ENCODE assay signal across 20 cellular contexts in genomic region chr2:14751581-14751980, GRCh38.
DNase-seq lines count a peak whose midpoint lies in the region; ATAC-seq and TF ChIP-seq lines count a peak whose summit lies in the region.
"Had no signal": no experiment of that assay in that cellular context is flagged by ENCODE, and none has a peak within 500 bp of the region (broad histone marks: within the 10 kb centered on the region; RNA-seq: fewer than 3 reads in every experiment).

No MANE protein-coding gene starts in this region.

- no peaks in the 10 kb centered on the region for H3K9me3 Mint-ChIP-seq in MCF 10A (ENCODE audit: unreplicated experiment)
- H3K9me3 Mint-ChIP-seq: nephron had no signal

- no peak for TF ChIP-seq POLR2A in breast epithelium (IDR thresholded peaks at IDR 0.05)

- POLR2A ChIA-PET in MCF 10A (lab: Yijun Ruan, JAX) = interaction anchor here (0.8 to 1.0 kb wide), 2 partner anchors 73 to 115 kb away, joined by 3 read pairs; no protein-coding TSS in a partner anchor

- H3K27ac Mint-ChIP-seq in MCF 10A (ENCODE audit: low read depth, unreplicated experiment) = no peak overlapping the region
- H3K27ac Mint-ChIP-seq: activated T-cell treated with anti-CD3 and anti-CD28 coated beads, Interleukin-2, amount 50 U/mL, for 24 hours; nephron had no signal

- no peaks in the 10 kb centered on the region for H3K36me3 ChIP-seq in breast epithelium
- H3K36me3 ChIP-seq: heart left ventricle, upper lobe of right lung had no signal

- H3K4me1 Mint-ChIP-seq in MCF 10A (ENCODE audit: insufficient read depth, unreplicated experiment) = peaks cover 7% of the 10 kb centered on the region
- H3K4me1 Mint-ChIP-seq: nephron had no signal

- H3K4me1 ChIP-seq in breast epithelium = no peaks in the 10 kb centered on the region
- H3K4me1 ChIP-seq: heart left ventricle, upper lobe of right lung had no signal

- intact Hi-C loops in MCF 10A (cut with micrococcal nuclease) (no loop called here), breast epithelium (cut with DNase I; ENCODE audit: low total_unique reads) (no loop called here), head of caudate nucleus (cut with DNase I) (no loop called here)

- no peaks in the 10 kb centered on the region for H3K27me3 ChIP-seq in breast epithelium
- H3K27me3 ChIP-seq: heart left ventricle, upper lobe of right lung had no signal

- H3K27me3 Mint-ChIP-seq in MCF 10A (ENCODE audit: insufficient read depth, unreplicated experiment) = no peaks in the 10 kb centered on the region
- H3K27me3 Mint-ChIP-seq: activated T-cell treated with anti-CD3 and anti-CD28 coated beads, Interleukin-2, amount 50 U/mL, for 24 hours had no signal

- DNase-seq in MCF 10A (ENCODE audit: unreplicated experiment) (peak; percentile 81), breast epithelium (ENCODE audit: low spot score in 2 of 2) (no peak), NCI-H345 treated with DMSO at 0.1 percent for 48 hours (lab: John Stamatoyannopoulos, UW; ENCODE audit: unreplicated experiment) (peak; percentile 77), SHP77 treated with DMSO at 0.1 percent for 48 hours (lab: John Stamatoyannopoulos, UW) (peak; percentile 86), head of caudate nucleus (no peak), HCEC 1CT (no peak), GM10266 (ENCODE audit: extremely low spot score) (no peak)
- DNase-seq: activated naive CD4-positive, alpha-beta T cell; activated T-cell treated with anti-CD3 and anti-CD28 coated beads, Interleukin-2, amount 50 U/mL, for 24 hours; cortex of kidney; GOT3; heart left ventricle; left ventricle myocardium superior; NCI-H1694; NCI-H524; upper lobe of right lung had no signal

- no peak overlapping the region for H3K27ac ChIP-seq in breast epithelium
- H3K27ac ChIP-seq: heart left ventricle, upper lobe of right lung had no signal

- no TSS peak for BruUV-seq in MCF 10A (replicated peaks; lab: Mats Ljungman, UMichigan)

- no peaks in the 10 kb centered on the region for H3K36me3 Mint-ChIP-seq in MCF 10A (ENCODE audit: insufficient read depth, unreplicated experiment)

- H3K9me3 ChIP-seq in breast epithelium = no peaks in the 10 kb centered on the region
- H3K9me3 ChIP-seq: upper lobe of right lung had no signal

- no peak for ATAC-seq in HG03025 (IDR thresholded peaks at IDR 0.05; ENCODE audit: low FRiP score, unreplicated experiment)
- ATAC-seq: activated CD4-positive, CD25-positive, alpha-beta regulatory T cell treated with anti-CD3 and anti-CD28 coated beads, Interleukin-2, amount 50 U/mL, for 24 hours; heart left ventricle; left ventricle myocardium superior; sciatic nerve; upper lobe of right lung had no signal

- CTCF ChIA-PET in MCF 10A (lab: Yijun Ruan, JAX) = no interaction called here

- TF ChIP-seq CTCF in MCF 10A (IDR thresholded peaks at IDR 0.05; ENCODE audit: unreplicated experiment) (no peak), breast epithelium (IDR thresholded peaks at IDR 0.05) (no peak), GM10266 (IDR thresholded peaks at IDR 0.05; ENCODE audit: control insufficient read depth, insufficient read depth, low read depth, missing control alignments) (no peak)

- H3K4me3 Mint-ChIP-seq in MCF 10A (ENCODE audit: unreplicated experiment) = no peak overlapping the region
- H3K4me3 Mint-ChIP-seq: activated T-cell treated with anti-CD3 and anti-CD28 coated beads, Interleukin-2, amount 50 U/mL, for 24 hours; nephron had no signal

- H3K4me3 ChIP-seq in breast epithelium = no peak overlapping the region
- H3K4me3 ChIP-seq: heart left ventricle, upper lobe of right lung had no signal

Comparison
In these comparisons a context has a peak if more than half of its experiments do, and no peak if none do; other contexts are left out.
1. DNase-seq: peak in MCF 10A (single experiment), NCI-H345 treated with DMSO at 0.1 percent for 48 hours (single experiment) and SHP77 treated with DMSO at 0.1 percent for 48 hours (single experiment); none in breast epithelium (0 of 2), head of caudate nucleus (0 of 42), HCEC 1CT (single experiment) and GM10266 (single experiment).